27 cellular contexts compared by ENCODE assay signal in genomic region chr10:35746004-35746403, GRCh38.
"Had no signal": no experiment of that assay in that cellular context is flagged by ENCODE, and none has a peak within 500 bp of the region (broad histone marks: within the 10 kb centered on the region; RNA-seq: fewer than 3 reads in every experiment).

No MANE protein-coding gene starts in this region.

- ATAC-seq: activated CD4-positive, alpha-beta T cell treated with anti-CD3 and anti-CD28 coated beads for 36 hours; activated CD8-positive, alpha-beta memory T cell treated with anti-CD3 and anti-CD28 coated beads, Interleukin-2, amount 10 ng/mL, durations not matched to agents 7 days and 5 days; activated CD8-positive, alpha-beta T cell treated with anti-CD3 and anti-CD28 coated beads, Interleukin-2, amount 10 ng/mL, durations not matched to agents 7 days and 5 days had no signal

- H3K27ac Mint-ChIP-seq: activated CD4-positive, alpha-beta memory T cell treated with anti-CD3 and anti-CD28 coated beads for 36 hours; activated CD4-positive, alpha-beta T cell treated with anti-CD3 and anti-CD28 coated beads for 36 hours; activated CD4-positive, alpha-beta T cell treated with anti-CD3 and anti-CD28 coated beads, Interleukin-2, amount 10 ng/mL, durations not matched to agents 24 days and 14 days; activated CD8-positive, alpha-beta memory T cell treated with anti-CD3 and anti-CD28 coated beads, Interleukin-2, amount 10 ng/mL, durations not matched to agents 7 days and 5 days; activated CD8-positive, alpha-beta T cell treated with anti-CD3 and anti-CD28 coated beads, Interleukin-2, amount 10 ng/mL, durations not matched to agents 7 days and 5 days; activated naive CD4-positive, alpha-beta T cell treated with anti-CD3 and anti-CD28 coated beads for 36 hours; activated naive CD4-positive, alpha-beta T cell treated with anti-CD3 and anti-CD28 coated beads, Interleukin-2, amount 50 U/mL, for 24 hours; activated naive CD8-positive, alpha-beta T cell treated with anti-CD3 and anti-CD28 coated beads, Interleukin-2, amount 10 ng/mL, durations not matched to agents 7 days and 5 days; activated T-helper 1 cell treated with anti-CD3 and anti-CD28 coated beads, Interleukin-12 subunit alpha, Interleukin-12 subunit beta, Interleukin-2, Interleukin-4 antibody, amounts not matched to agents 30 ng/mL and 10 ng/mL and 1 ng/mL, durations not matched to agents 14 hours and 24 hours and 36 hours; activated T-helper 2 cell treated with anti-CD3 and anti-CD28 coated beads, Interferon-gamma antibody, Interleukin-2, Interleukin-4, amounts not matched to agents 10 μg/mL and 5 μg/mL and 100 μg/mL, durations not matched to agents 14 hours and 24 hours and 36 hours; brain had no signal

- H3K27me3 ChIP-seq: ascending aorta, breast epithelium, cardiac muscle cell, colonic mucosa had no signal

- H3K9me3 Mint-ChIP-seq: activated CD4-positive, alpha-beta memory T cell treated with anti-CD3 and anti-CD28 coated beads for 36 hours; activated CD4-positive, alpha-beta T cell treated with anti-CD3 and anti-CD28 coated beads, Interleukin-2, amount 10 ng/mL, durations not matched to agents 24 days and 14 days; activated naive CD4-positive, alpha-beta T cell treated with anti-CD3 and anti-CD28 coated beads for 36 hours; activated naive CD4-positive, alpha-beta T cell treated with anti-CD3 and anti-CD28 coated beads, Interleukin-2, amount 50 U/mL, for 24 hours; activated naive CD8-positive, alpha-beta T cell treated with anti-CD3 and anti-CD28 coated beads, Interleukin-2, amount 10 ng/mL, durations not matched to agents 7 days and 5 days; activated T-helper 1 cell treated with anti-CD3 and anti-CD28 coated beads, Interleukin-12 subunit alpha, Interleukin-12 subunit beta, Interleukin-2, Interleukin-4 antibody, amounts not matched to agents 30 ng/mL and 10 ng/mL and 1 ng/mL, durations not matched to agents 14 hours and 24 hours and 36 hours; activated T-helper 2 cell treated with anti-CD3 and anti-CD28 coated beads, Interferon-gamma antibody, Interleukin-2, Interleukin-4, amounts not matched to agents 10 μg/mL and 5 μg/mL and 100 μg/mL, durations not matched to agents 14 hours and 24 hours and 36 hours; brain had no signal

- H3K4me3 Mint-ChIP-seq: activated CD4-positive, alpha-beta memory T cell treated with anti-CD3 and anti-CD28 coated beads for 36 hours; activated CD4-positive, alpha-beta T cell treated with anti-CD3 and anti-CD28 coated beads for 36 hours; activated CD4-positive, alpha-beta T cell treated with anti-CD3 and anti-CD28 coated beads, Interleukin-2, amount 10 ng/mL, durations not matched to agents 24 days and 14 days; activated CD8-positive, alpha-beta memory T cell treated with anti-CD3 and anti-CD28 coated beads, Interleukin-2, amount 10 ng/mL, durations not matched to agents 7 days and 5 days; activated CD8-positive, alpha-beta T cell treated with anti-CD3 and anti-CD28 coated beads, Interleukin-2, amount 10 ng/mL, durations not matched to agents 7 days and 5 days; activated naive CD4-positive, alpha-beta T cell treated with anti-CD3 and anti-CD28 coated beads for 36 hours; activated naive CD4-positive, alpha-beta T cell treated with anti-CD3 and anti-CD28 coated beads, Interleukin-2, amount 50 U/mL, for 24 hours; activated naive CD8-positive, alpha-beta T cell treated with anti-CD3 and anti-CD28 coated beads, Interleukin-2, amount 10 ng/mL, durations not matched to agents 7 days and 5 days; activated T-helper 1 cell treated with anti-CD3 and anti-CD28 coated beads, Interleukin-12 subunit alpha, Interleukin-12 subunit beta, Interleukin-2, Interleukin-4 antibody, amounts not matched to agents 30 ng/mL and 10 ng/mL and 1 ng/mL, durations not matched to agents 14 hours and 24 hours and 36 hours; brain had no signal

- H3K36me3 ChIP-seq: ascending aorta, breast epithelium, cardiac muscle cell, colonic mucosa had no signal

- H3K27me3 Mint-ChIP-seq: activated CD4-positive, alpha-beta memory T cell treated with anti-CD3 and anti-CD28 coated beads for 36 hours; activated CD8-positive, alpha-beta memory T cell treated with anti-CD3 and anti-CD28 coated beads, Interleukin-2, amount 10 ng/mL, durations not matched to agents 7 days and 5 days; activated naive CD8-positive, alpha-beta T cell treated with anti-CD3 and anti-CD28 coated beads, Interleukin-2, amount 10 ng/mL, durations not matched to agents 7 days and 5 days had no signal

- DNase-seq: activated CD4-positive, alpha-beta memory T cell treated with anti-CD3 and anti-CD28 coated beads for 36 hours; activated CD4-positive, alpha-beta T cell treated with anti-CD3 and anti-CD28 coated beads for 36 hours; activated CD4-positive, alpha-beta T cell treated with anti-CD3 and anti-CD28 coated beads, Interleukin-2, amount 10 ng/mL, durations not matched to agents 24 days and 14 days; activated CD4-positive, CD25-positive, alpha-beta regulatory T cell; activated CD4-positive, CD25-positive, alpha-beta regulatory T cell treated with anti-CD3 and anti-CD28 coated beads, Interleukin-2, amount 50 U/mL, for 72 hours; activated CD8-positive, alpha-beta memory T cell treated with anti-CD3 and anti-CD28 coated beads, Interleukin-2, amount 10 ng/mL, durations not matched to agents 7 days and 5 days; activated CD8-positive, alpha-beta memory T cell treated with anti-CD3 and anti-CD28 coated beads, Interleukin-2, amount 50 U/mL, for 4 hours; activated CD8-positive, alpha-beta T cell treated with anti-CD3 and anti-CD28 coated beads, Interleukin-2, amount 10 ng/mL, durations not matched to agents 7 days and 5 days; activated effector memory CD4-positive, alpha-beta T cell treated with anti-CD3 and anti-CD28 coated beads, Interleukin-2, amount 50 U/mL, for 16 hours; activated naive CD4-positive, alpha-beta T cell treated with anti-CD3 and anti-CD28 coated beads for 36 hours; activated naive CD8-positive, alpha-beta T cell treated with anti-CD3 and anti-CD28 coated beads, Interleukin-2, amount 10 ng/mL, durations not matched to agents 7 days and 5 days; activated T-cell treated with anti-CD3 and anti-CD28 coated beads, Interleukin-2, amount 50 U/mL, for 1 hour; activated T-cell treated with anti-CD3 and anti-CD28 coated beads, Interleukin-2, amount 50 U/mL, for 48 hours; central memory CD4-positive, alpha-beta T cell; cerebellar nuclear complex; colonic mucosa; effector CD8-positive, alpha-beta T cell; foreskin fibroblast; T-helper 2 cell had no signal

- H3K4me3 ChIP-seq: ascending aorta, breast epithelium, cardiac muscle cell, colonic mucosa had no signal

- H3K9me3 ChIP-seq: ascending aorta, breast epithelium, colonic mucosa had no signal

- H3K36me3 Mint-ChIP-seq: activated CD4-positive, alpha-beta memory T cell treated with anti-CD3 and anti-CD28 coated beads for 36 hours; activated CD8-positive, alpha-beta memory T cell treated with anti-CD3 and anti-CD28 coated beads, Interleukin-2, amount 10 ng/mL, durations not matched to agents 7 days and 5 days; activated naive CD4-positive, alpha-beta T cell treated with anti-CD3 and anti-CD28 coated beads, Interleukin-2, amount 50 U/mL, for 24 hours; activated naive CD8-positive, alpha-beta T cell treated with anti-CD3 and anti-CD28 coated beads, Interleukin-2, amount 10 ng/mL, durations not matched to agents 7 days and 5 days; brain had no signal

- H3K4me1 Mint-ChIP-seq: activated CD4-positive, alpha-beta T cell treated with anti-CD3 and anti-CD28 coated beads for 36 hours; activated CD4-positive, alpha-beta T cell treated with anti-CD3 and anti-CD28 coated beads, Interleukin-2, amount 10 ng/mL, durations not matched to agents 24 days and 14 days; activated CD8-positive, alpha-beta memory T cell treated with anti-CD3 and anti-CD28 coated beads, Interleukin-2, amount 10 ng/mL, durations not matched to agents 7 days and 5 days; activated naive CD4-positive, alpha-beta T cell treated with anti-CD3 and anti-CD28 coated beads, Interleukin-2, amount 50 U/mL, for 24 hours; activated naive CD8-positive, alpha-beta T cell treated with anti-CD3 and anti-CD28 coated beads, Interleukin-2, amount 10 ng/mL, durations not matched to agents 7 days and 5 days; brain had no signal

- H3K27ac ChIP-seq: ascending aorta, breast epithelium, cardiac muscle cell, colonic mucosa, epithelial cell of prostate had no signal

- H3K4me1 ChIP-seq: ascending aorta, breast epithelium, colonic mucosa had no signal
